ENCODE assay signal across 24 cellular contexts in the genomic region with DNA sequence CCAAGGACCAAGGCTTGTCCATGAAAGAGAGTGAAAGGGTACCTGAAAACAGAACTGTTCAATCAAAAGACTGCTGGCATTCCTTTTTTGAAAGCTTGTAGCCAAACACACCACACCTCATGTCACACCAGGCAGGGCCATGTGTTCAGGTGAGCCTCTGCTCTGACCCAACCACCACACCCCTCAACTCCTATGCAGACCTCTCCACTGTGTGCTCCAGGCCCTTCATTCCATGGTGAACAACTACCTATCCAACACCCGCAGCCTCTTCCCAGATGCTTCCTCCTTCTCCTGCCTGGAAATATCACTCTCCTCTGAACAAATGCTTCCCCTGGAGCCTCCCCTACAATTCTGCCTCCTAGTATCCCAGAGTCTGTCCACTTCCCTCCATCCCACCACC.
"Had no signal": no experiment of that assay in that cellular context is flagged by ENCODE, and none has a peak within 500 bp of the region (broad histone marks: within the 10 kb centered on the region; RNA-seq: fewer than 3 reads in every experiment).

No MANE protein-coding gene starts in this region.

- H3K4me2 ChIP-seq: hepatocyte had no signal

- H3K9me3 ChIP-seq: gastrocnemius medialis, ovary, psoas muscle, spleen, thoracic aorta, tibial nerve, upper lobe of left lung had no signal

- H3K36me3 Mint-ChIP-seq: naive thymus-derived CD8-positive, alpha-beta T cell had no signal

- ATAC-seq: esophagus mucosa; gastrocnemius medialis; left lobe of liver; naive thymus-derived CD8-positive, alpha-beta T cell; psoas muscle had no signal

- H3K4me3 ChIP-seq: dorsolateral prefrontal cortex, gastrocnemius medialis, hepatocyte, ovary, psoas muscle, skin epidermis, spleen, thoracic aorta, tibial nerve, upper lobe of left lung had no signal

- DNase-seq: dorsolateral prefrontal cortex; effector CD4-positive, alpha-beta T cell; foreskin fibroblast; gastrocnemius medialis; head of caudate nucleus; kidney; naive thymus-derived CD8-positive, alpha-beta T cell; nephron progenitor cell; occipital lobe; ovary; posterior cingulate gyrus; psoas muscle; spleen; stimulated activated CD4-positive, alpha-beta T cell treated with anti-CD3 and anti-CD28 coated beads, Interleukin-4, amount 100 ng/mL, for 4 hours; stimulated activated naive B cell treated with anti-CD40 and anti-IgM and Interleukin-4, amounts not matched to agents 10 μg/mL and 1 μg/mL and 100 μg/mL, for 72 hours; upper lobe of left lung had no signal

- H3K4me1 Mint-ChIP-seq: naive thymus-derived CD8-positive, alpha-beta T cell had no signal

- H3K27ac ChIP-seq: dorsolateral prefrontal cortex, epithelial cell of prostate, gastrocnemius medialis, hepatocyte, ovary, psoas muscle, skin epidermis, spleen, thoracic aorta, tibial nerve, upper lobe of left lung had no signal

- H3K36me3 ChIP-seq: gastrocnemius medialis, ovary, spleen, thoracic aorta, tibial nerve, upper lobe of left lung had no signal

- H3K27me3 ChIP-seq: dorsolateral prefrontal cortex, gastrocnemius medialis, hepatocyte, ovary, spleen, tibial nerve, upper lobe of left lung had no signal

- H3K27ac Mint-ChIP-seq: nephron progenitor cell; stimulated activated naive B cell treated with anti-CD40 and anti-IgM and Interleukin-4, amounts not matched to agents 10 μg/mL and 1 μg/mL and 100 μg/mL, for 72 hours; stimulated activated naive CD8-positive, alpha-beta T cell treated with anti-CD3 and anti-CD28 coated beads, Interleukin-15, Interleukin-2, amounts not matched to agents 100 ng/mL and 50 ng/mL, for 24 hours had no signal

- H3K4me1 ChIP-seq: gastrocnemius medialis, psoas muscle, spleen, tibial nerve, upper lobe of left lung had no signal

- H3K4me3 Mint-ChIP-seq: naive thymus-derived CD8-positive, alpha-beta T cell; nephron progenitor cell; stimulated activated naive B cell treated with anti-CD40 and anti-IgM and Interleukin-4, amounts not matched to agents 10 μg/mL and 1 μg/mL and 100 μg/mL, for 72 hours; stimulated activated naive CD8-positive, alpha-beta T cell treated with anti-CD3 and anti-CD28 coated beads, Interleukin-15, Interleukin-2, amounts not matched to agents 100 ng/mL and 50 ng/mL, for 24 hours had no signal

- H3K9me3 Mint-ChIP-seq: stimulated activated naive B cell treated with anti-CD40 and anti-IgM and Interleukin-4, amounts not matched to agents 10 μg/mL and 1 μg/mL and 100 μg/mL, for 72 hours; stimulated activated naive CD8-positive, alpha-beta T cell treated with anti-CD3 and anti-CD28 coated beads, Interleukin-15, Interleukin-2, amounts not matched to agents 100 ng/mL and 50 ng/mL, for 24 hours had no signal

- H2AFZ ChIP-seq: hepatocyte had no signal
